1 cellular context compared by ENCODE assay signal in the genomic region with DNA sequence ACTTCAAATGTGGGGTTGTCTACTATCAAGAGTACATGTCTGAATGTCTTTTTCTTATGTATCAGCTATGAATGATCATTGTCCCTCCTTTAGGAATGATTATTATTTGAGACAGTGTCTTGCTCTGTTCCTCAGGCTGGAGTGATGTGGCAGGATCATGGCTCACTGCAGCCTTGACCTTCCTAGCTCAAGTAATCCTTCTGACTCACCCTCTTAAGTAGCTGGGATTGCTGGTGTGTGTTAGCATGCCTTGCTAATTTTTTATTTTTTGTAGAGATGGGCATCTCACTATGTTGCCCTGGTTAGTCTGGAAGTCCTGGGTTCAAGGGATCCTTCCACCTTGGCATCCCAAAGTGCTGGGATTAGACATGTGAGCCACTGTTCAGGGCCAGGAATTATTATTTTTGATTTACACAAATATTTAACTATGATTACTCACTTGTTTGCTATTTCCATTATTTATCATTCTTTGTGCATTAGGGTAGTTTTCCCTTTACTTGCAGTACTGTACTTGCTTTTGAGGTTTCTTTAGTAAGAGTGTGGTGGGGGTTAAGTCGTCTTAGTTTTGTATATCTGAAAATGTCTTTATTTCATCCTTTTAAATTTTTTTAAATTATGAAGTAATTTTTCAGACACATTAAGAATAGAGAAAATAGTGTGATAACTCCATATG.
TF ChIP-seq lines count a peak whose summit lies in the region.

No MANE protein-coding gene starts in this region.

TF ChIP-seq in K562, 482 proteins besides CTCF, POLR2A, EP300 and RAD21:
- TF ChIP-seq, protein P1, sequence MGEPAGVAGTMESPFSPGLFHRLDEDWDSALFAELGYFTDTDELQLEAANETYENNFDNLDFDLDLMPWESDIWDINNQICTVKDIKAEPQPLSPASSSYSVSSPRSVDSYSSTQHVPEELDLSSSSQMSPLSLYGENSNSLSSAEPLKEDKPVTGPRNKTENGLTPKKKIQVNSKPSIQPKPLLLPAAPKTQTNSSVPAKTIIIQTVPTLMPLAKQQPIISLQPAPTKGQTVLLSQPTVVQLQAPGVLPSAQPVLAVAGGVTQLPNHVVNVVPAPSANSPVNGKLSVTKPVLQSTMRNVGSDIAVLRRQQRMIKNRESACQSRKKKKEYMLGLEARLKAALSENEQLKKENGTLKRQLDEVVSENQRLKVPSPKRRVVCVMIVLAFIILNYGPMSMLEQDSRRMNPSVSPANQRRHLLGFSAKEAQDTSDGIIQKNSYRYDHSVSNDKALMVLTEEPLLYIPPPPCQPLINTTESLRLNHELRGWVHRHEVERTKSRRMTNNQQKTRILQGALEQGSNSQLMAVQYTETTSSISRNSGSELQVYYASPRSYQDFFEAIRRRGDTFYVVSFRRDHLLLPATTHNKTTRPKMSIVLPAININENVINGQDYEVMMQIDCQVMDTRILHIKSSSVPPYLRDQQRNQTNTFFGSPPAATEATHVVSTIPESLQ (CRISPR knock-in tag; IDR thresholded peaks at IDR 0.05) = no peak
- no peak for TF ChIP-seq TFE3 (CRISPR knock-in tag; IDR thresholded peaks at IDR 0.05)
- TF ChIP-seq FOSL1 (tag; conservative IDR thresholded peaks at IDR 0.05) = 0 out of 2 replicates have a peak, but pooled peaks have one; percentile 20
